Comparison of ENCODE assay signal across 10 cellular contexts in the genomic region with DNA sequence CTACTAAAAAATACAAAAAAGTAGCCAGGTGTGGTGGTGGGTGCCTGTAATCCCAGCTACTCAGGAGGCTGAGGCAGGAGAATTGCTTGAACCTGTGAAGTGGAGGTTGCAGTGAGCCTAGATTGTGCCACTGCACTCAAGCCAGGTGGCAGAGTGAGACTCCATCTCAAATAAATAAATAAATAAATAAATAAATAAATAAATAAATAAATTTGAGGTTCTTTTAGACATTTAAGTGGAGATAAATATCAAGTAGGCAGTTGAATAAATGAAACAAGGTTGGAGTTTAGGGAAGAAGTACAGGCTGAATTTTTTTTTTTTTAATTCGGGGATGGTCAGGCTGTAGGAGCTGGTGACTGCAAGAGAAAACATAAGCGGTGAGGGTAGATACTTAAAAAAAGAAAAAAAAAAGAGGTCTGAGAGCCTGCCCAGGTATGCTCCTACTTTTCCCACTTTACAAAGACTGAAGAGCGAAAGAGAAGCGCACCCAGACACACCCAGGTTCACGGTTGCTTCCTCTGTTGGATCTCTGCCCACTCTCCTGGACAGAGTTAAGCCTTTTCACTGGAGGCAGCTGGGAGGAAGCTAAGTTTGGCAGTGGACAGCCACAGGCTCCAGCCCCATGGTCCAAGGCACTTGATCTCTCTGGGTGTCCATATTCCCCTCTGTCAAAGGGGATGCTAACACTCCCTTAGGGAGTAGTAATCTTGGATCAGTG.
DNase-seq lines count a peak whose midpoint lies in the region; ATAC-seq, FAIRE-seq and TF ChIP-seq lines count a peak whose summit lies in the region.
"Had no signal": no experiment of that assay in that cellular context is flagged by ENCODE, and none has a peak within 500 bp of the region (broad histone marks: within the 10 kb centered on the region; RNA-seq: fewer than 3 reads in every experiment).

No MANE protein-coding gene starts in this region.

- no peak for FAIRE-seq in astrocyte (lab: Jason Lieb, UNC)

- CTCF ChIA-PET in GM10248 (lab: Yijun Ruan, JAX): interaction anchor here (0.9 kb wide), 1 partner anchor 9 kb away, joined by 3 read pairs; no protein-coding TSS in a partner anchor

- H3K36me3 ChIP-seq in GM23338 (ENCODE audit: insufficient read depth) (no peaks in the 10 kb centered on the region), astrocyte (ENCODE audit: insufficient read depth, low read length) (no peaks in the 10 kb centered on the region)
- H3K36me3 ChIP-seq: SJSA1 had no signal

- H3K9me2 ChIP-seq in GM23338 (ENCODE audit: insufficient read depth): no peaks in the 10 kb centered on the region

- peak overlapping the region; percentile 93; the same call in 1 of the 2 replicates for H2AFZ ChIP-seq in GM23338
- H2AFZ ChIP-seq in astrocyte (ENCODE audit: low read depth, low read length): peak overlapping the region; percentile 89

- H3K4me1 ChIP-seq in GM23338 (ENCODE audit: insufficient read depth) (peaks cover 27% of the 10 kb centered on the region), astrocyte (ENCODE audit: insufficient read depth, low read length) (peaks cover 15% of the 10 kb centered on the region)
- H3K4me1 ChIP-seq: SJSA1 had no signal

- no peaks in the 10 kb centered on the region for H3K9me3 ChIP-seq in astrocyte (ENCODE audit: insufficient read depth, low read depth, low read length)
- H3K9me3 ChIP-seq: SJSA1 had no signal

- H3K9me3 Mint-ChIP-seq in GM23338: no peaks in the 10 kb centered on the region; the same call in 2 of the 3 replicates
- peaks cover 15% of the 10 kb centered on the region for H3K9me3 Mint-ChIP-seq in astrocyte (ENCODE audit: unreplicated experiment)
- H3K9me3 Mint-ChIP-seq in mesothelial cell of epicardium: no peaks in the 10 kb centered on the region

- H3K27me3 Mint-ChIP-seq in GM23338 (ENCODE audit: insufficient read depth, low read depth, poor library complexity) (peaks cover 98% of the 10 kb centered on the region), astrocyte (ENCODE audit: low read depth, unreplicated experiment) (peaks cover 83% of the 10 kb centered on the region), mesothelial cell of epicardium (ENCODE audit: low read depth) (peaks cover 99% of the 10 kb centered on the region)

- H3K4me3 ChIP-seq in GM23338: peak overlapping the region; percentile 73
- H3K4me3 ChIP-seq in astrocyte (ENCODE audit: insufficient read depth, low read depth, low read length): peak overlapping the region; percentile 47
- H3K4me3 ChIP-seq: SJSA1 had no signal

- H3K79me2 ChIP-seq in GM23338 (replicated peaks; ENCODE audit: insufficient read depth) (no peaks in the 10 kb centered on the region), astrocyte (ENCODE audit: insufficient read depth, low read length) (no peaks in the 10 kb centered on the region)

- H3K27ac Mint-ChIP-seq in GM23338 (no peak overlapping the region), astrocyte (ENCODE audit: unreplicated experiment) (no peak overlapping the region), mesothelial cell of epicardium (no peak overlapping the region)

- no peaks in the 10 kb centered on the region for H3K36me3 Mint-ChIP-seq in GM23338 (ENCODE audit: low read depth)
- H3K36me3 Mint-ChIP-seq in astrocyte (ENCODE audit: low read depth, unreplicated experiment): peaks cover 4% of the 10 kb centered on the region
- H3K36me3 Mint-ChIP-seq in mesothelial cell of epicardium: no peaks in the 10 kb centered on the region

- H3K27me3 ChIP-seq in GM23338 (ENCODE audit: insufficient read depth) (peaks cover 100% of the 10 kb centered on the region), astrocyte (ENCODE audit: insufficient read depth, low read length) (peaks cover 16% of the 10 kb centered on the region)
- H3K27me3 ChIP-seq: SJSA1 had no signal

- DNase-seq in COR-L47 (lab: John Stamatoyannopoulos, UW): peak; percentile 65
- DNase-seq in GM23338 (ENCODE audit: low spot score): no peak
- no peak for DNase-seq in astrocyte (ENCODE audit: low read depth)
- DNase-seq in mesothelial cell of epicardium (ENCODE audit: low spot score in 2 of 2, unreplicated experiment in 2 of 2): no peak
- DNase-seq in stimulated activated CD4-positive, alpha-beta T cell treated with anti-CD3 and anti-CD28 coated beads, Interleukin-4, amount 100 ng/mL, for 1 hour: no peak
- no peak for DNase-seq in T-helper 9 cell
- no peak for DNase-seq in GM10248 (ENCODE audit: extremely low spot score)
- DNase-seq: activated CD4-positive, CD25-positive, alpha-beta regulatory T cell treated with anti-CD3 and anti-CD28 coated beads, Interleukin-2, amount 50 U/mL, for 72 hours had no signal

- ATAC-seq in GM23338 (peak; percentile 14), GM18505 (IDR thresholded peaks at IDR 0.05; ENCODE audit: unreplicated experiment) (no peak)

- H3K4me2 ChIP-seq in GM23338: peak overlapping the region; percentile 95
- peak overlapping the region; percentile 90 for H3K4me2 ChIP-seq in astrocyte (ENCODE audit: low read length)

- POLR2A ChIA-PET in GM10248 (lab: Yijun Ruan, JAX): no interaction called here

- peaks cover 19% of the 10 kb centered on the region for H3K4me1 Mint-ChIP-seq in GM23338
- peaks cover 2% of the 10 kb centered on the region for H3K4me1 Mint-ChIP-seq in astrocyte (ENCODE audit: low read depth, unreplicated experiment)
- peaks cover 12% of the 10 kb centered on the region for H3K4me1 Mint-ChIP-seq in mesothelial cell of epicardium

- TF ChIP-seq CTCF in GM23338 (conservative IDR thresholded peaks at IDR 0.05; ENCODE audit: low read depth in 2 of 2) (no peak), astrocyte (IDR thresholded peaks at IDR 0.05; ENCODE audit: insufficient read depth, low read depth, low read length) (no peak), mesothelial cell of epicardium (IDR thresholded peaks at IDR 0.05; ENCODE audit: unreplicated experiment) (no peak), GM10248 (IDR thresholded peaks at IDR 0.05; ENCODE audit: control extremely low read depth, extremely low read depth, low read depth, missing control alignments) (no peak)

- no peak overlapping the region for H3K9ac ChIP-seq in astrocyte (ENCODE audit: low read length)

- peaks cover 16% of the 10 kb centered on the region for H4K20me1 ChIP-seq in GM23338 (replicated peaks; ENCODE audit: insufficient read depth)
- no peaks in the 10 kb centered on the region for H4K20me1 ChIP-seq in astrocyte (ENCODE audit: insufficient read depth, low read length)

- H3K4me3 Mint-ChIP-seq in GM23338 (peak overlapping the region; percentile 70), astrocyte (ENCODE audit: unreplicated experiment) (no peak overlapping the region), mesothelial cell of epicardium (peak overlapping the region; percentile 55)

- TF ChIP-seq POLR2A in GM18505 (IDR thresholded peaks at IDR 0.05; ENCODE audit: borderline replicate concordance, extremely low read depth, insufficient read depth, insufficient read length): no peak

- H3K27ac ChIP-seq in GM23338 (ENCODE audit: low read depth) (no peak overlapping the region), astrocyte (ENCODE audit: low read depth, low read length) (no peak overlapping the region)
- H3K27ac ChIP-seq: SJSA1 had no signal

- H3F3A ChIP-seq in GM23338 (replicated peaks; ENCODE audit: low read depth): no peaks in the 10 kb centered on the region

TF ChIP-seq in GM23338, 12 proteins besides CTCF, POLR2A, EP300 and RAD21 (continues in another document):
- TF ChIP-seq JUNB (IDR thresholded peaks at IDR 0.05; ENCODE audit: unreplicated experiment): no peak
- TF ChIP-seq, protein P1, sequence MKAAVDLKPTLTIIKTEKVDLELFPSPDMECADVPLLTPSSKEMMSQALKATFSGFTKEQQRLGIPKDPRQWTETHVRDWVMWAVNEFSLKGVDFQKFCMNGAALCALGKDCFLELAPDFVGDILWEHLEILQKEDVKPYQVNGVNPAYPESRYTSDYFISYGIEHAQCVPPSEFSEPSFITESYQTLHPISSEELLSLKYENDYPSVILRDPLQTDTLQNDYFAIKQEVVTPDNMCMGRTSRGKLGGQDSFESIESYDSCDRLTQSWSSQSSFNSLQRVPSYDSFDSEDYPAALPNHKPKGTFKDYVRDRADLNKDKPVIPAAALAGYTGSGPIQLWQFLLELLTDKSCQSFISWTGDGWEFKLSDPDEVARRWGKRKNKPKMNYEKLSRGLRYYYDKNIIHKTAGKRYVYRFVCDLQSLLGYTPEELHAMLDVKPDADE (IDR thresholded peaks at IDR 0.05): no peak
- TF ChIP-seq, protein P2, sequence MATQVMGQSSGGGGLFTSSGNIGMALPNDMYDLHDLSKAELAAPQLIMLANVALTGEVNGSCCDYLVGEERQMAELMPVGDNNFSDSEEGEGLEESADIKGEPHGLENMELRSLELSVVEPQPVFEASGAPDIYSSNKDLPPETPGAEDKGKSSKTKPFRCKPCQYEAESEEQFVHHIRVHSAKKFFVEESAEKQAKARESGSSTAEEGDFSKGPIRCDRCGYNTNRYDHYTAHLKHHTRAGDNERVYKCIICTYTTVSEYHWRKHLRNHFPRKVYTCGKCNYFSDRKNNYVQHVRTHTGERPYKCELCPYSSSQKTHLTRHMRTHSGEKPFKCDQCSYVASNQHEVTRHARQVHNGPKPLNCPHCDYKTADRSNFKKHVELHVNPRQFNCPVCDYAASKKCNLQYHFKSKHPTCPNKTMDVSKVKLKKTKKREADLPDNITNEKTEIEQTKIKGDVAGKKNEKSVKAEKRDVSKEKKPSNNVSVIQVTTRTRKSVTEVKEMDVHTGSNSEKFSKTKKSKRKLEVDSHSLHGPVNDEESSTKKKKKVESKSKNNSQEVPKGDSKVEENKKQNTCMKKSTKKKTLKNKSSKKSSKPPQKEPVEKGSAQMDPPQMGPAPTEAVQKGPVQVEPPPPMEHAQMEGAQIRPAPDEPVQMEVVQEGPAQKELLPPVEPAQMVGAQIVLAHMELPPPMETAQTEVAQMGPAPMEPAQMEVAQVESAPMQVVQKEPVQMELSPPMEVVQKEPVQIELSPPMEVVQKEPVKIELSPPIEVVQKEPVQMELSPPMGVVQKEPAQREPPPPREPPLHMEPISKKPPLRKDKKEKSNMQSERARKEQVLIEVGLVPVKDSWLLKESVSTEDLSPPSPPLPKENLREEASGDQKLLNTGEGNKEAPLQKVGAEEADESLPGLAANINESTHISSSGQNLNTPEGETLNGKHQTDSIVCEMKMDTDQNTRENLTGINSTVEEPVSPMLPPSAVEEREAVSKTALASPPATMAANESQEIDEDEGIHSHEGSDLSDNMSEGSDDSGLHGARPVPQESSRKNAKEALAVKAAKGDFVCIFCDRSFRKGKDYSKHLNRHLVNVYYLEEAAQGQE (IDR thresholded peaks at IDR 0.05; ENCODE audit: unreplicated experiment): no peak
